ENCODE assay signal across 8 cellular contexts in the genomic region with DNA sequence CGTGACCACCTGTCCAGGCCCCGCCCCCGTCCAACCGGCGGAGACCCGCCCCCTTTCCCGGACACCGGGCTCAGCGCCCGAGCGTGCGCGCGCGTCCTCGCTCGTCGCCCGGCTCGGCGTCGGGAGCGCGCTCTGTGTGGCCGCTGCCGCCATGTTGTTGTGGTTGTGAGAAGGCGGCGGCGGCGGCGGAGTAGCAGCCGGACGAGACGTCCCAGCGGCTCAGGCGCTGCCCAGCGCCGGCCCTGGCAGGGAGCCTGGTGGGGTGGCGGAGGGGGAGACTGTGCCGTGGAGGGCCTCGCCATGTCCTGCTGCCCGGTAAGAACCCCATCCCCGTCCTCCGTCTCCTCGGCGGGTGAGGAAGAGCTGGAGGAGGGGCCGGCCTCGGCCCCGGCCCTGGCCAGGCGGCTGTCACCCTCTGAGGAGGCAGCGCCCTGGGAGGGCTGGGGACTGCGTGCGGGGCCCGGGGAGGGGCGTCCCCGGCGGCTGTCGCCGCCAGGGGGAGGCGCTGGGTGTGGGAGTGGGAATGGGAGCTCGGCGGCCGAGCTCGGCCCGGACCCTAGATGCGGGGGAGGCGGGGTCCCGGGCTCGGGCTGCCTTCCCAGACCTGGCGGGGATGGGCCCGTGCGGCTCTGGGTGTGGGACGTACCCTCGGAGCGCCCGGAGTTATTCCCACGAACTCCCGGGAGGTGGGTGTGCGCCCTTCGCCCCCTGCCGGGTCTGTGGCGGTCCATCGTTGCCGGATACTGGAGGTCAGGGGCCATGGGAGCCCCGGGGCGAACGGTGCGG. TPM values are rescaled to one million over a fixed set of nuclear protein-coding genes. Genes with fewer than 3 reads are reported as not detected.
DNase-seq lines count a peak whose midpoint lies in the region; ATAC-seq and TF ChIP-seq lines count a peak whose summit lies in the region.

A gene (plus strand): TSS at position 130 of the 786 bp plus-strand sequence. CDS start 87,886 bp downstream, outside the sequence.

- DNase-seq in NCI-H226 (peak; percentile 51), cerebellar nuclear complex (lab: John Stamatoyannopoulos, UW) (peak; percentile 66), kidney epithelial cell (ENCODE audit: low read depth) (no peak)
- DNase-seq in activated CD4-positive, alpha-beta T cell treated with anti-CD3 and anti-CD28 coated beads for 1 hour: peak; percentile 88
- DNase-seq in stimulated activated CD4-positive, alpha-beta T cell treated with anti-CD3 and anti-CD28 coated beads, Interleukin-15, amount 100 ng/mL, for 24 hours: peak; percentile 96

- peak; percentile 88 for ATAC-seq in GM18511 (IDR thresholded peaks at IDR 0.05; ENCODE audit: unreplicated experiment)
- ATAC-seq in HG03097 (IDR thresholded peaks at IDR 0.05; ENCODE audit: low FRiP score, unreplicated experiment): peak; percentile 73

- TF ChIP-seq CTCF in 22Rv1 (IDR thresholded peaks at IDR 0.05) (peak; percentile 50), kidney epithelial cell (IDR thresholded peaks at IDR 0.05; ENCODE audit: insufficient read depth, low read length, poor library complexity, severe bottlenecking) (peak; percentile 27)

- peak within 1 kb of the TSS; percentile 97 for H3K4me3 ChIP-seq in kidney epithelial cell (ENCODE audit: low read depth, low read length)

- H3K27me3 ChIP-seq in kidney epithelial cell (ENCODE audit: control insufficient read depth, insufficient read depth, low read length): no peaks in the 10 kb centered on the region

- H3K36me3 ChIP-seq in kidney epithelial cell (ENCODE audit: control insufficient read depth, insufficient read depth, low read length): no peaks in the 10 kb centered on the region

- H3K27ac ChIP-seq in 22Rv1: peak within 1 kb of the TSS; percentile 78

RNA-seq across cellular contexts. Expression of the gene that starts here (rescaled TPM):
- total RNA-seq in kidney epithelial cell: 30.7 and 31.9 TPM in 2 replicates
